22 cellular contexts compared by ENCODE assay signal in the genomic region with DNA sequence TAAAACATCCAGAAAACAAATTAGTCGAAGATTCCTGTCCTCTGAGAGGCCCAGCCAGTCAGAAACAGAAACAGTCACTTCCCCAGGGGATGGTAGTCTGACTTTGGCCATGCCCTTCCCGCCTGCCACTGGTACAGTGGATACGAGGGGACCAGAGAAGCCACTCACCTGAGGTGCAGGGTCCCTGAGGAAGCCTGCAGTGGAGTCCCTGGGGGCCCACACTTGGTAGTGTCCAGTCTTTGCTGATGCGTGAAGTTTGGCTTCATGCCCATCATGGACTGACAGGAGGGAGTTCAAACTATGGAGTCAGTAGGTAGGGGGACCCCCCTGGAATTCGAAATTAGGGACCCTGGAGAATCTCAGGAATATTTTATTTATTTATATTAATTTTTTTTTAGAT.
"Had no signal": no experiment of that assay in that cellular context is flagged by ENCODE, and none has a peak within 500 bp of the region (broad histone marks: within the 10 kb centered on the region; RNA-seq: fewer than 3 reads in every experiment).

No MANE protein-coding gene starts in this region.

- H3K4me3 Mint-ChIP-seq: T-cell had no signal

- H3K36me3 Mint-ChIP-seq: T-cell had no signal

- H3K4me1 ChIP-seq: SJSA1 had no signal

- DNase-seq: KBM-7, MV-4-11, NCI-H1048, NCI-H1105, NCI-H1417, NCI-H1436 treated with DMSO at 0.1 percent for 48 hours, NCI-H1694, NCI-H187 treated with DMSO at 0.1 percent for 48 hours, NCI-H2029 treated with DMSO at 0.1 percent for 48 hours, NCI-H2171 treated with DMSO at 0.1 percent for 48 hours, NCI-H345, NCI-H446 treated with DMSO at 0.1 percent for 48 hours, NCI-H510A treated with DMSO at 0.1 percent for 48 hours, NCI-H526, NCI-H774, Right ventricle myocardium superior, RPMI8226, SIG-M5, SW 1271, T-cell had no signal

- H3K27ac Mint-ChIP-seq: T-cell had no signal

- H3K36me3 ChIP-seq: SJSA1 had no signal

- H3K9me3 ChIP-seq: SJSA1 had no signal

- H3K4me3 ChIP-seq: SJSA1, SK-N-MC had no signal

- H3K4me1 Mint-ChIP-seq: T-cell had no signal

- H3K27ac ChIP-seq: SJSA1, SK-N-MC had no signal
